In the genomic region with DNA sequence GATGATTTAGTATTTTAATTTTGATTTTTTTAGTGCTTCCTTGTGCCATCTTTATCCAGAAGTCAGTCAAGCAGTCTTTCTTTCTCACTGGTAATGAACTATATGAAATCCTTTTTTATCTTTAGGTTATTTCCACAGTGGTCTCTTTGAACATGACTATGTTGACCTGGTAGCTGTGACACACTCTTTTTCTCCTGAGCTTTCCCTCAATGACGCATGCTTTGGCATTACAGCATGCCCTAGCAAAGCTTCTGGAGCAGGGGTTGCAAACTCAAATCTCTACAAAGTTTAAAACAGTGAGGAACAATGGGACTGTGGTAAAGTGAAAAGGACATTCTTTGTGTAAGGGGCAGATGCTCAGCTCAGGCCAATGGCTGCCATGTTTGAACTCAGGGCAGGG, we compare ENCODE assay signal across 22 cellular contexts. TPM values are rescaled to one million over a fixed set of nuclear protein-coding genes. Genes with fewer than 3 reads are reported as not detected.
DNase-seq lines count a peak whose midpoint lies in the region; TF ChIP-seq lines count a peak whose summit lies in the region.
"Had no signal": no experiment of that assay in that cellular context is flagged by ENCODE, and none has a peak within 500 bp of the region (broad histone marks: within the 10 kb centered on the region; RNA-seq: fewer than 3 reads in every experiment).

No MANE protein-coding gene starts in this region.

- peaks cover 7 to 23% of the 10 kb centered on the region in 2 experiments; a peak in 4 of 5 replicates for H3K9me3 Mint-ChIP-seq in H9
- H3K9me3 Mint-ChIP-seq: activated T-helper 1 cell treated with anti-CD3 and anti-CD28 coated beads, Interleukin-12 subunit alpha, Interleukin-12 subunit beta, Interleukin-2, Interleukin-4 antibody, amounts not matched to agents 30 ng/mL and 10 ng/mL and 1 ng/mL, durations not matched to agents 14 hours and 24 hours and 36 hours; T-helper 2 cell treated with Interferon-gamma antibody and Interleukin-4, amounts not matched to agents 5 μg/mL and 100 μg/mL, for 36 hours had no signal

- H3K14ac ChIP-seq in H9 (ENCODE audit: insufficient read depth, low read length): no peak overlapping the region

- H3K9me3 ChIP-seq in H9 (ENCODE audit: control insufficient read depth, low read depth, low read length) (no peaks in the 10 kb centered on the region), hepatocyte (ENCODE audit: low read depth) (no peaks in the 10 kb centered on the region)
- H3K9me3 ChIP-seq: pancreas, upper lobe of right lung had no signal

- DNase-seq in AG10803 (ENCODE audit: low read depth) (peak; percentile 26), HT1080 (ENCODE audit: low read depth) (peak; percentile 64), brain microvascular endothelial cell (peak; percentile 16), iris pigment epithelial cell (ENCODE audit: low read depth) (peak; percentile 12), hypothalamus (lab: John Stamatoyannopoulos, UW) (no peak), H9 (no peak), hepatocyte (ENCODE audit: low spot score) (no peak), SIG-M5 treated with dmso at 0.1 percent for 504 hours (lab: John Stamatoyannopoulos, UW; ENCODE audit: unreplicated experiment) (no peak)
- DNase-seq: activated CD4-positive, alpha-beta T cell treated with anti-CD3 and anti-CD28 coated beads for 48 hours; DND-41; heart left ventricle; left cardiac atrium; NCI-H1694; NCI-H446 treated with DMSO at 0.1 percent for 48 hours; nephron progenitor cell; pancreas; upper lobe of right lung; WERI-Rb-1 had no signal

- no peak overlapping the region for H4K91ac ChIP-seq in H9 (ENCODE audit: insufficient read length, low read depth, low read length)

- TF ChIP-seq CTCF in AG10803 (conservative IDR thresholded peaks at IDR 0.05; ENCODE audit: low read length) (no peak), brain microvascular endothelial cell (IDR thresholded peaks at IDR 0.05; ENCODE audit: low read depth, low read length, missing control alignments) (no peak), H9 (conservative IDR thresholded peaks at IDR 0.05) (no peak), hepatocyte (IDR thresholded peaks at IDR 0.05; ENCODE audit: poor library complexity) (no peak)

- peaks cover 0 to 10% (median 6%) of the 10 kb centered on the region in 3 experiments; a peak in 5 of 7 replicates for H3K36me3 Mint-ChIP-seq in H9 (ENCODE audit: insufficient read depth in 1 of 3, low read depth in 3 of 3)
- H3K36me3 Mint-ChIP-seq: activated naive CD8-positive, alpha-beta T cell had no signal

- no peaks in the 10 kb centered on the region for H3K9me2 ChIP-seq in hepatocyte (replicated peaks; ENCODE audit: insufficient read depth)

- H4K20me1 ChIP-seq in H9 (ENCODE audit: control insufficient read depth, insufficient read depth, insufficient read length): no peaks in the 10 kb centered on the region
- H4K20me1 ChIP-seq in hepatocyte (ENCODE audit: insufficient read depth, poor library complexity, severe bottlenecking): no peaks in the 10 kb centered on the region

- H3K79me2 ChIP-seq in H9 (ENCODE audit: insufficient read depth, low read length) (no peaks in the 10 kb centered on the region), hepatocyte (no peaks in the 10 kb centered on the region)

- no peak overlapping the region for H4K8ac ChIP-seq in H9 (replicated peaks; ENCODE audit: insufficient read length, low read depth, low read length)

- H3K56ac ChIP-seq in H9 (ENCODE audit: insufficient read length, low read depth, low read length): no peak overlapping the region

- no peaks in the 10 kb centered on the region for H3K27me3 ChIP-seq in brain microvascular endothelial cell (replicated peaks)
- H3K27me3 ChIP-seq in H9 (ENCODE audit: insufficient read depth, low read length): peaks cover 9% of the 10 kb centered on the region; the same call in 1 of the 2 replicates
- H3K27me3 ChIP-seq in hepatocyte: no peaks in the 10 kb centered on the region
- H3K27me3 ChIP-seq: pancreas, upper lobe of right lung had no signal

- H3K23me2 ChIP-seq in H9 (ENCODE audit: insufficient read length, low read depth, low read length, poor library complexity, severe bottlenecking): peaks cover 7% of the 10 kb centered on the region

- no peak overlapping the region for H2BK15ac ChIP-seq in H9 (ENCODE audit: low read depth, low read length)

- H3T11ph ChIP-seq in H9 (ENCODE audit: low read length): no peak overlapping the region

- H2AK5ac ChIP-seq in H9 (ENCODE audit: insufficient read length, low read length): no peak overlapping the region

- H3K27ac ChIP-seq in brain microvascular endothelial cell (no peak overlapping the region), H9 (ENCODE audit: insufficient read length, low read depth, low read length) (no peak overlapping the region), hepatocyte (no peak overlapping the region)
- H3K27ac ChIP-seq: C4-2B, heart left ventricle, pancreas, upper lobe of right lung, WERI-Rb-1 had no signal

- no CpG with 5 or more reads among the region's 1 CpG for WGBS in H9 (ENCODE audit: extremely low coverage, insufficient read length, low lambda C conversion rate)
- WGBS in hepatocyte (ENCODE audit: low lambda C conversion rate, missing lambda C conversion rate): 87% methylated on average over 1 of the region's 1 CpG

- H2BK20ac ChIP-seq in H9 (ENCODE audit: low read depth, low read length, poor library complexity, severe bottlenecking): no peak overlapping the region

- H3K36me3 ChIP-seq in brain microvascular endothelial cell (replicated peaks) (no peaks in the 10 kb centered on the region), hepatocyte (replicated peaks; ENCODE audit: insufficient read depth, low read depth) (no peaks in the 10 kb centered on the region)
- H3K36me3 ChIP-seq: heart left ventricle, pancreas, upper lobe of right lung, WERI-Rb-1 had no signal

- H3K18ac ChIP-seq in H9 (ENCODE audit: insufficient read length, low read depth, low read length): no peak overlapping the region

- no peak overlapping the region for H2AFZ ChIP-seq in H9 (ENCODE audit: low read length)
- H2AFZ ChIP-seq in hepatocyte: no peak overlapping the region

- H3K4me3 ChIP-seq in AG10803 (ENCODE audit: low read length) (no peak overlapping the region), brain microvascular endothelial cell (ENCODE audit: low read depth, low read length) (no peak overlapping the region), hepatocyte (no peak overlapping the region)
- H3K4me3 ChIP-seq: heart left ventricle, pancreas, upper lobe of right lung had no signal

- H2BK5ac ChIP-seq in H9 (ENCODE audit: insufficient read length, low read length): no peak overlapping the region

- H3K4me2 ChIP-seq in H9 (ENCODE audit: insufficient read depth, insufficient read length, low read length) (no peak overlapping the region), hepatocyte (no peak overlapping the region)

- H3K4me1 Mint-ChIP-seq in H9: peaks cover 0 to 2% of the 10 kb centered on the region in 2 experiments; a peak in 2 of 4 replicates

- H4K5ac ChIP-seq in H9 (ENCODE audit: insufficient read length, low read depth, low read length): no peak overlapping the region

- H3K9ac ChIP-seq in H9 (ENCODE audit: extremely low read depth, insufficient read length, low read length): no peak overlapping the region

- H3K27me3 Mint-ChIP-seq in H9 (ENCODE audit: low read depth): peaks cover 51% of the 10 kb centered on the region

- no peak overlapping the region for H3K4ac ChIP-seq in H9 (ENCODE audit: low read depth, low read length)

- H3K27ac Mint-ChIP-seq in H9: no peak overlapping the region
- H3K27ac Mint-ChIP-seq: activated naive CD8-positive, alpha-beta T cell; activated T-helper 1 cell treated with anti-CD3 and anti-CD28 coated beads, Interleukin-12 subunit alpha, Interleukin-12 subunit beta, Interleukin-2, Interleukin-4 antibody, amounts not matched to agents 30 ng/mL and 10 ng/mL and 1 ng/mL, durations not matched to agents 14 hours and 24 hours and 36 hours; nephron progenitor cell; T-helper 2 cell treated with Interferon-gamma antibody and Interleukin-4, amounts not matched to agents 5 μg/mL and 100 μg/mL, for 36 hours had no signal

- H2BK120ac ChIP-seq in H9 (ENCODE audit: low read depth, low read length, poor library complexity, severe bottlenecking): no peak overlapping the region

- in situ Hi-C loops in brain microvascular endothelial cell (cut with HindIII; ENCODE audit: low pct_ligation_motif_present, low sequenced_read_pairs): no loop called here

- H3K4me3 Mint-ChIP-seq in H9: no peak overlapping the region
- H3K4me3 Mint-ChIP-seq: activated naive CD8-positive, alpha-beta T cell; activated T-helper 1 cell treated with anti-CD3 and anti-CD28 coated beads, Interleukin-12 subunit alpha, Interleukin-12 subunit beta, Interleukin-2, Interleukin-4 antibody, amounts not matched to agents 30 ng/mL and 10 ng/mL and 1 ng/mL, durations not matched to agents 14 hours and 24 hours and 36 hours; nephron progenitor cell; T-helper 2 cell treated with Interferon-gamma antibody and Interleukin-4, amounts not matched to agents 5 μg/mL and 100 μg/mL, for 36 hours had no signal

- no peak overlapping the region for H3K23ac ChIP-seq in H9 (ENCODE audit: insufficient read length, low read depth, low read length)

- H3K4me1 ChIP-seq in H9 (ENCODE audit: insufficient read depth, low read length): no peaks in the 10 kb centered on the region
- H3K4me1 ChIP-seq in hepatocyte (ENCODE audit: insufficient read depth): peaks cover 8% of the 10 kb centered on the region
- H3K4me1 ChIP-seq: pancreas, upper lobe of right lung had no signal

- no peaks in the 10 kb centered on the region for H3K79me1 ChIP-seq in H9 (ENCODE audit: insufficient read depth, low read depth, low read length, poor library complexity, severe bottlenecking)

- H2BK12ac ChIP-seq in H9 (ENCODE audit: insufficient read length, low read depth, low read length): no peak overlapping the region

RNA-seq across cellular contexts. Expression of gene PLAGL1, which starts 4.5 kb away (rescaled TPM):
- total RNA-seq in HT1080 (2014; rRNA removed; shearing (Covaris generic)): 2.6 and 7.1 TPM in 2 replicates
- 17.2 and 17.6 TPM in 2 replicates for polyA plus RNA-seq in HT1080 (2015; cell fraction: cytosol; rRNA removed)
- 44.0 and 49.8 TPM in 2 replicates for polyA plus RNA-seq in HT1080 (2015; cell fraction: nucleus; rRNA removed)
- 1.6 and 1.9 TPM in 2 replicates for total RNA-seq in H9 (2021)
- 38.9 and 48.6 TPM in 2 replicates for total RNA-seq in hepatocyte
- 88.9 and 96.1 TPM in 2 replicates for polyA plus RNA-seq in hepatocyte

Comparison
In these comparisons a context has a peak if more than half of its experiments do, and no peak if none do; other contexts are left out.
1. DNase-seq: peak in AG10803 (single experiment), HT1080 (single experiment), brain microvascular endothelial cell (single experiment) and iris pigment epithelial cell (single experiment); none in hypothalamus (0 of 51), H9 (single experiment), hepatocyte (single experiment) and SIG-M5 treated with dmso at 0.1 percent for 504 hours (single experiment).